18 cellular contexts compared by ENCODE assay signal in genomic region chr16:57477531-57478202, GRCh38. TPM values are rescaled to one million over a fixed set of nuclear protein-coding genes. Genes with fewer than 3 reads are reported as not detected.
DNase-seq lines count a peak whose midpoint lies in the region; ATAC-seq, FAIRE-seq and TF ChIP-seq lines count a peak whose summit lies in the region.
"Had no signal": no experiment of that assay in that cellular context is flagged by ENCODE, and none has a peak within 500 bp of the region (broad histone marks: within the 10 kb centered on the region; RNA-seq: fewer than 3 reads in every experiment).

No MANE protein-coding gene starts in this region.

- H3K18ac ChIP-seq in mesendoderm (ENCODE audit: low read length), result no peak overlapping the region

- H2AFZ ChIP-seq in smooth muscle cell (ENCODE audit: low read depth), result no peak overlapping the region

- H3K4me3 Mint-ChIP-seq in Caco-2 (ENCODE audit: unreplicated experiment), result peak overlapping the region; percentile 89
- no peak overlapping the region for H3K4me3 Mint-ChIP-seq in WTC11
- no peak overlapping the region for H3K4me3 Mint-ChIP-seq in activated CD4-positive, alpha-beta memory T cell treated with anti-CD3 and anti-CD28 coated beads, Interleukin-2, amount 10 ng/mL, durations not matched to agents 7 days and 5 days
- H3K4me3 Mint-ChIP-seq: activated naive CD8-positive, alpha-beta T cell treated with anti-CD3 and anti-CD28 coated beads for 36 hours had no signal

- POLR2A ChIA-PET in A549 (lab: Yijun Ruan, JAX) (interaction anchor here (1.3 kb wide), 1 partner anchor 15 kb away, joined by 4 read pairs; the partner anchor contains the start of gene POLR2C), Caco-2 (lab: Charles Lee) (no interaction called here), WTC11 (lab: Charles Lee) (no interaction called here)
- POLR2A ChIA-PET in activated CD4-positive, alpha-beta memory T cell treated with anti-CD3 and anti-CD28 coated beads, Interleukin-2, amount 10 ng/mL, durations not matched to agents 7 days and 5 days (lab: Charles Lee), result no interaction called here

- H4K20me1 ChIP-seq in smooth muscle cell (ENCODE audit: low read depth), result peaks cover 65% of the 10 kb centered on the region

- peak overlapping the region; percentile 96 to 98 for H3K27ac ChIP-seq in A549
- H3K27ac ChIP-seq in mesendoderm (ENCODE audit: low read depth, low read length), result no peak overlapping the region
- no peak overlapping the region for H3K27ac ChIP-seq in smooth muscle cell (ENCODE audit: low read depth)

- no peak for FAIRE-seq in A549 (lab: Jason Lieb, UNC)

- no peak overlapping the region for H2BK5ac ChIP-seq in mesendoderm (ENCODE audit: low read length)

- no peak overlapping the region for H2BK15ac ChIP-seq in mesendoderm (replicated peaks; ENCODE audit: low read depth)

- H3K4me3 ChIP-seq in A549, result peak overlapping the region; percentile 48; the same call in 1 of the 3 replicates
- no peak overlapping the region for H3K4me3 ChIP-seq in Caco-2 (ENCODE audit: low read depth, low read length)
- H3K4me3 ChIP-seq in mesendoderm (ENCODE audit: low read length), result no peak overlapping the region
- no peak overlapping the region for H3K4me3 ChIP-seq in smooth muscle cell

- no peaks in the 10 kb centered on the region for H3K27me3 Mint-ChIP-seq in Caco-2 (ENCODE audit: insufficient read depth, unreplicated experiment)
- H3K27me3 Mint-ChIP-seq in WTC11 (ENCODE audit: low read depth), result peaks cover 6% of the 10 kb centered on the region
- H3K27me3 Mint-ChIP-seq in activated CD4-positive, alpha-beta memory T cell treated with anti-CD3 and anti-CD28 coated beads, Interleukin-2, amount 10 ng/mL, durations not matched to agents 7 days and 5 days, result no peaks in the 10 kb centered on the region
- H3K27me3 Mint-ChIP-seq: activated naive CD8-positive, alpha-beta T cell treated with anti-CD3 and anti-CD28 coated beads for 36 hours had no signal

- intact Hi-C loops in Caco-2 (cut with micrococcal nuclease; ENCODE audit: unreplicated experiment), result no loop called here

- no peak for TF ChIP-seq EP300 in A549 (IDR thresholded peaks at IDR 0.05)

- H3K79me2 ChIP-seq in mesendoderm (ENCODE audit: control insufficient read depth, insufficient read depth, low read length) (no peaks in the 10 kb centered on the region), smooth muscle cell (ENCODE audit: low read depth) (peaks cover 53% of the 10 kb centered on the region)

- TF ChIP-seq POLR2A in A549 (IDR thresholded peaks at IDR 0.05; ENCODE audit: low read length), result no peak

- H3K4me1 ChIP-seq in A549, result peaks cover 91% of the 10 kb centered on the region
- H3K4me1 ChIP-seq in Caco-2, result peaks cover 43% of the 10 kb centered on the region
- peaks cover 8% of the 10 kb centered on the region for H3K4me1 ChIP-seq in mesendoderm (ENCODE audit: control insufficient read depth, low read depth, low read length)
- H3K4me1 ChIP-seq in smooth muscle cell (ENCODE audit: low read depth), result peaks cover 30% of the 10 kb centered on the region

- H2BK120ac ChIP-seq in mesendoderm (ENCODE audit: low read depth, low read length), result no peak overlapping the region

- TF ChIP-seq CTCF in A549 (IDR thresholded peaks at IDR 0.05) (no peak), Caco-2 (IDR thresholded peaks at IDR 0.05; ENCODE audit: insufficient read depth in 1 of 2, low read depth in 1 of 2, low read length in 1 of 2, severe bottlenecking in 1 of 2, unreplicated experiment in 1 of 2) (no peak), WTC11 (IDR thresholded peaks at IDR 0.05) (no peak), smooth muscle cell (IDR thresholded peaks at IDR 0.05; ENCODE audit: borderline replicate concordance, insufficient read depth, poor library complexity, severe bottlenecking) (no peak)

- H3K9me3 ChIP-seq in A549 (no peaks in the 10 kb centered on the region), Caco-2 (no peaks in the 10 kb centered on the region), smooth muscle cell (replicated peaks; ENCODE audit: low read depth) (no peaks in the 10 kb centered on the region)
- H3K9me3 ChIP-seq: left ventricle myocardium inferior had no signal

- H3F3A ChIP-seq in smooth muscle cell (ENCODE audit: low read depth), result peaks cover 14% of the 10 kb centered on the region

- H2AK5ac ChIP-seq in mesendoderm (ENCODE audit: low read length), result no peak overlapping the region

- 61% methylated on average over 6 of the region's 9 CpGs for WGBS in A549 (ENCODE audit: missing lambda C conversion rate)
- WGBS in mesendoderm (ENCODE audit: extremely low coverage, insufficient coverage, low lambda C conversion rate), result no CpG with 5 or more reads among the region's 9 CpGs
- WGBS in smooth muscle cell (ENCODE audit: low lambda C conversion rate), result 51% methylated on average over 9 of the region's 9 CpGs

- H4K8ac ChIP-seq in mesendoderm (ENCODE audit: low read depth, low read length), result no peak overlapping the region

- no TSS peak for BruUV-seq in Caco-2 (replicated peaks; lab: Mats Ljungman, UMichigan)

- H3K4me2 ChIP-seq in A549 (peak overlapping the region; percentile 93), mesendoderm (ENCODE audit: low read length) (no peak overlapping the region), smooth muscle cell (no peak overlapping the region)

- no peaks in the 10 kb centered on the region for H3K79me1 ChIP-seq in mesendoderm (ENCODE audit: low read length)

- peaks cover 38% of the 10 kb centered on the region for H3K4me1 Mint-ChIP-seq in Caco-2 (ENCODE audit: low read depth, unreplicated experiment)
- peaks cover 58% of the 10 kb centered on the region for H3K4me1 Mint-ChIP-seq in WTC11
- H3K4me1 Mint-ChIP-seq in activated CD4-positive, alpha-beta memory T cell treated with anti-CD3 and anti-CD28 coated beads, Interleukin-2, amount 10 ng/mL, durations not matched to agents 7 days and 5 days, result peaks cover 18% of the 10 kb centered on the region

- H3K56ac ChIP-seq in mesendoderm (ENCODE audit: low read length), result no peak overlapping the region

- H3K36me3 Mint-ChIP-seq in Caco-2 (ENCODE audit: insufficient read depth, unreplicated experiment) (peaks cover 57% of the 10 kb centered on the region), WTC11 (0 out of 2 replicates have a peak, but pooled peaks cover 2% of the 10 kb centered on the region)
- H3K36me3 Mint-ChIP-seq in activated CD4-positive, alpha-beta memory T cell treated with anti-CD3 and anti-CD28 coated beads, Interleukin-2, amount 10 ng/mL, durations not matched to agents 7 days and 5 days (ENCODE audit: low read depth), result no peaks in the 10 kb centered on the region
- H3K36me3 Mint-ChIP-seq: naive B cell had no signal

- no peak overlapping the region for H3K23ac ChIP-seq in mesendoderm (ENCODE audit: low read length)

- no peak overlapping the region for H3K27ac Mint-ChIP-seq in Caco-2 (ENCODE audit: unreplicated experiment)
- no peak overlapping the region for H3K27ac Mint-ChIP-seq in WTC11
- no peak overlapping the region for H3K27ac Mint-ChIP-seq in activated CD4-positive, alpha-beta memory T cell treated with anti-CD3 and anti-CD28 coated beads, Interleukin-2, amount 10 ng/mL, durations not matched to agents 7 days and 5 days
- H3K27ac Mint-ChIP-seq: activated naive CD8-positive, alpha-beta T cell treated with anti-CD3 and anti-CD28 coated beads for 36 hours had no signal

- no peak overlapping the region for H3K4ac ChIP-seq in mesendoderm (ENCODE audit: low read depth, low read length)

- no peak overlapping the region for H4K5ac ChIP-seq in mesendoderm (ENCODE audit: low read length)

- CTCF ChIA-PET in A549 (lab: Yijun Ruan, JAX), result interaction anchor here (1.8 to 8.4 kb wide), 4 partner anchors 9 to 59 kb away, joined by 6 to 70 read pairs (median 46); partner anchors contain the start of genes DOK4 and POLR2C
- CTCF ChIA-PET in Caco-2 (lab: Charles Lee), result no interaction called here
- CTCF ChIA-PET in WTC11 (lab: Charles Lee), result interaction anchor here (1.4 to 8.2 kb wide), 8 partner anchors 15 to 61 kb away, joined by 5 to 80 read pairs (median 12); partner anchors contain the start of genes CIAPIN1, COQ9 and POLR2C
- CTCF ChIA-PET in activated CD4-positive, alpha-beta memory T cell treated with anti-CD3 and anti-CD28 coated beads, Interleukin-2, amount 10 ng/mL, durations not matched to agents 7 days and 5 days (lab: Charles Lee), result interaction anchor here (0.5 to 1.6 kb wide), 2 partner anchors 15 to 173 kb away, joined by 4 read pairs; partner anchors contain the start of gene POLR2C

- H3K9me3 Mint-ChIP-seq in Caco-2 (ENCODE audit: unreplicated experiment) (no peaks in the 10 kb centered on the region), WTC11 (no peaks in the 10 kb centered on the region)
- no peaks in the 10 kb centered on the region for H3K9me3 Mint-ChIP-seq in activated CD4-positive, alpha-beta memory T cell treated with anti-CD3 and anti-CD28 coated beads, Interleukin-2, amount 10 ng/mL, durations not matched to agents 7 days and 5 days
- H3K9me3 Mint-ChIP-seq: activated naive CD8-positive, alpha-beta T cell treated with anti-CD3 and anti-CD28 coated beads for 36 hours; naive B cell had no signal

- no peak for ATAC-seq in A549
- ATAC-seq in WTC11, result no peak

- H3K27me3 ChIP-seq in Caco-2 (replicated peaks; ENCODE audit: control insufficient read depth, insufficient read depth, low read length) (no peaks in the 10 kb centered on the region), mesendoderm (ENCODE audit: insufficient read depth, low read length, poor library complexity) (no peaks in the 10 kb centered on the region), smooth muscle cell (ENCODE audit: low read depth) (no peaks in the 10 kb centered on the region)

- H3K36me3 ChIP-seq in Caco-2 (ENCODE audit: control insufficient read depth, insufficient read depth, low read length) (peaks cover 18% of the 10 kb centered on the region), mesendoderm (ENCODE audit: control insufficient read depth, insufficient read depth, low read length) (peaks cover 2% of the 10 kb centered on the region), smooth muscle cell (ENCODE audit: low read depth) (no peaks in the 10 kb centered on the region)

- no peak overlapping the region for H3K9ac ChIP-seq in mesendoderm (ENCODE audit: low read length)
- H3K9ac ChIP-seq in smooth muscle cell (ENCODE audit: low read depth), result no peak overlapping the region

- no peak for TF ChIP-seq RAD21 in A549 (conservative IDR thresholded peaks at IDR 0.05 in 1 of 2, IDR thresholded peaks at IDR 0.05 in 1 of 2)

- DNase-seq in A549 (ENCODE audit: low read depth in 1 of 2, low spot score in 1 of 2) (no peak), Caco-2 (peak in 1 of 2 experiments; percentile 29), WTC11 (ENCODE audit: low spot score) (peak; percentile 44), mesendoderm (peak; percentile 64), smooth muscle cell (lab: John Stamatoyannopoulos, UW; ENCODE audit: unreplicated experiment) (no peak), SW480 (ENCODE audit: low spot score) (no peak), UCSD-AML1 (lab: John Stamatoyannopoulos, UW; ENCODE audit: unreplicated experiment) (no peak)
- no peak for DNase-seq in activated CD4-positive, alpha-beta memory T cell treated with anti-CD3 and anti-CD28 coated beads, Interleukin-2, amount 10 ng/mL, durations not matched to agents 7 days and 5 days
- DNase-seq: activated CD4-positive, alpha-beta T cell treated with anti-CD3 and anti-CD28 coated beads for 4 hours; activated naive CD8-positive, alpha-beta T cell treated with anti-CD3 and anti-CD28 coated beads for 36 hours; activated T-cell treated with anti-CD3 and anti-CD28 coated beads for 4 hours; AML-193; DMS 273 treated with DMSO at 0.1 percent for 48 hours; effector CD4-positive, alpha-beta T cell; left ventricle myocardium inferior; naive B cell; NCI-H2029; Right ventricle myocardium superior had no signal

RNA-seq across cellular contexts. Expression of gene DOK4, which starts 8.6 kb away (rescaled TPM):
- polyA plus RNA-seq in A549 (2011; rRNA removed), result 85.4 and 93.2 TPM in 2 replicates
- polyA plus RNA-seq in A549 (2012; cell fraction: cytosol; rRNA removed), result 76.5 and 94.3 TPM in 2 replicates
- 99.2 and 102 TPM in 2 replicates for polyA plus RNA-seq in A549 (2012; cell fraction: nucleus; rRNA removed)
- polyA plus RNA-seq in A549 (2017; fragmentation: RNase III; extraction: RNeasy Plus Mini Kit Qiagen cat#74134 plus additional on column Dnase treatment), result 51.9 to 70.3 TPM (median 65.2 TPM) in 3 replicates
- 103 and 109 TPM in 2 replicates for polyA minus RNA-seq in A549 (2011; rRNA and poly(A)+ RNA removed)
- total RNA-seq in Caco-2 (2022), result 111 and 122 TPM in 2 replicates
- 21.8 to 25.0 TPM (median 21.9 TPM) in 3 replicates for total RNA-seq in WTC11 (2021)
- 7.1 TPM for polyA plus RNA-seq in mesendoderm (2013, experiment 1 of 2)
- polyA plus RNA-seq in mesendoderm (2013, experiment 2 of 2), result 6.5 TPM
- 1 to 10 TPM; 2.5 to 3.4 TPM for total RNA-seq in activated CD4-positive, alpha-beta memory T cell treated with anti-CD3 and anti-CD28 coated beads, Interleukin-2, amount 10 ng/mL, durations not matched to agents 7 days and 5 days
- total RNA-seq in smooth muscle cell, result 36.5 and 43.5 TPM in 2 replicates
- polyA plus RNA-seq in smooth muscle cell, result 73.6 and 95.6 TPM in 2 replicates

RNA-seq across cellular contexts. Expression of gene POLR2C, which starts 15.2 kb away (rescaled TPM):
- 229 and 259 TPM in 2 replicates for polyA plus RNA-seq in A549 (2011; rRNA removed)
- polyA plus RNA-seq in A549 (2012; cell fraction: cytosol; rRNA removed), result 181 and 221 TPM in 2 replicates
- polyA plus RNA-seq in A549 (2012; cell fraction: nucleus; rRNA removed), result 135 and 142 TPM in 2 replicates
- 141 to 148 TPM (median 146 TPM) in 3 replicates for polyA plus RNA-seq in A549 (2017; fragmentation: RNase III; extraction: RNeasy Plus Mini Kit Qiagen cat#74134 plus additional on column Dnase treatment)
- 327 and 401 TPM in 2 replicates for polyA minus RNA-seq in A549 (2011; rRNA and poly(A)+ RNA removed)
- total RNA-seq in Caco-2 (2022), result 100 and 102 TPM in 2 replicates
- 67.9 to 75.4 TPM (median 67.9 TPM) in 3 replicates for total RNA-seq in WTC11 (2021)
- polyA plus RNA-seq in mesendoderm (2013, experiment 1 of 2), result 60.5 TPM
- polyA plus RNA-seq in mesendoderm (2013, experiment 2 of 2), result 59.0 TPM
- 10 to 100 TPM; 47.8 to 48.8 TPM for total RNA-seq in activated CD4-positive, alpha-beta memory T cell treated with anti-CD3 and anti-CD28 coated beads, Interleukin-2, amount 10 ng/mL, durations not matched to agents 7 days and 5 days
- 60.9 and 90.0 TPM in 2 replicates for total RNA-seq in smooth muscle cell
- 58.0 and 67.3 TPM in 2 replicates for polyA plus RNA-seq in smooth muscle cell

RNA-seq across cellular contexts. Expression of gene COQ9, which starts 30.4 kb away (rescaled TPM):
- 109 and 130 TPM in 2 replicates for polyA plus RNA-seq in A549 (2011; rRNA removed)
- 91.1 and 99.7 TPM in 2 replicates for polyA plus RNA-seq in A549 (2012; cell fraction: cytosol; rRNA removed)
- polyA plus RNA-seq in A549 (2012; cell fraction: nucleus; rRNA removed), result 90.2 and 108 TPM in 2 replicates
- polyA plus RNA-seq in A549 (2017; fragmentation: RNase III; extraction: RNeasy Plus Mini Kit Qiagen cat#74134 plus additional on column Dnase treatment), result 46.2 to 48.0 TPM (median 47.2 TPM) in 3 replicates
- 81.0 and 97.4 TPM in 2 replicates for polyA minus RNA-seq in A549 (2011; rRNA and poly(A)+ RNA removed)
- 50.9 and 54.2 TPM in 2 replicates for total RNA-seq in Caco-2 (2022)
- 39.2 to 40.2 TPM (median 39.8 TPM) in 3 replicates for total RNA-seq in WTC11 (2021)
- polyA plus RNA-seq in mesendoderm (2013, experiment 1 of 2), result 19.8 TPM
- polyA plus RNA-seq in mesendoderm (2013, experiment 2 of 2), result 19.2 TPM
- 10 to 100 TPM; 28.5 to 29.0 TPM for total RNA-seq in activated CD4-positive, alpha-beta memory T cell treated with anti-CD3 and anti-CD28 coated beads, Interleukin-2, amount 10 ng/mL, durations not matched to agents 7 days and 5 days
- total RNA-seq in smooth muscle cell, result 34.7 and 38.1 TPM in 2 replicates
- polyA plus RNA-seq in smooth muscle cell, result 59.7 and 62.1 TPM in 2 replicates

RNA-seq across cellular contexts. Expression of gene CIAPIN1, which starts 30.5 kb away (rescaled TPM):
- 101 and 114 TPM in 2 replicates for polyA plus RNA-seq in A549 (2011; rRNA removed)
- polyA plus RNA-seq in A549 (2012; cell fraction: cytosol; rRNA removed), result 66.5 and 75.6 TPM in 2 replicates
- 49.6 and 75.2 TPM in 2 replicates for polyA plus RNA-seq in A549 (2012; cell fraction: nucleus; rRNA removed)
- polyA plus RNA-seq in A549 (2017; fragmentation: RNase III; extraction: RNeasy Plus Mini Kit Qiagen cat#74134 plus additional on column Dnase treatment), result 69.1 to 75.0 TPM (median 71.5 TPM) in 3 replicates
- 49.6 and 60.0 TPM in 2 replicates for polyA minus RNA-seq in A549 (2011; rRNA and poly(A)+ RNA removed)
- 98.3 and 103 TPM in 2 replicates for total RNA-seq in Caco-2 (2022)
- total RNA-seq in WTC11 (2021), result 85.9 to 94.7 TPM (median 87.9 TPM) in 3 replicates
- polyA plus RNA-seq in mesendoderm (2013, experiment 1 of 2), result 46.3 TPM
- 50.2 TPM for polyA plus RNA-seq in mesendoderm (2013, experiment 2 of 2)
- total RNA-seq in activated CD4-positive, alpha-beta memory T cell treated with anti-CD3 and anti-CD28 coated beads, Interleukin-2, amount 10 ng/mL, durations not matched to agents 7 days and 5 days, result 10 to 100 TPM; 35.8 to 36.1 TPM
- total RNA-seq in smooth muscle cell, result 36.6 and 39.5 TPM in 2 replicates
- 58.1 and 67.4 TPM in 2 replicates for polyA plus RNA-seq in smooth muscle cell

RNA-seq across cellular contexts. Expression of gene CCDC102A, which starts 58.7 kb away (rescaled TPM):
- polyA plus RNA-seq in A549 (2011; rRNA removed) (7.4 and 8.0 TPM in 2 replicates), A549 (2017; fragmentation: RNase III; extraction: RNeasy Plus Mini Kit Qiagen cat#74134 plus additional on column Dnase treatment) (7.6 to 8.5 TPM (median 8.3 TPM) in 3 replicates), smooth muscle cell (21.9 and 25.3 TPM in 2 replicates)
- 20.1 and 20.7 TPM in 2 replicates for polyA plus RNA-seq in A549 (2012; cell fraction: cytosol; rRNA removed)
- polyA plus RNA-seq in A549 (2012; cell fraction: nucleus; rRNA removed), result 18.4 and 19.5 TPM in 2 replicates
- 3.5 and 4.0 TPM in 2 replicates for polyA minus RNA-seq in A549 (2011; rRNA and poly(A)+ RNA removed)
- total RNA-seq in Caco-2 (2022) (9.1 and 11.8 TPM in 2 replicates), WTC11 (2021) (5.2 to 7.1 TPM (median 6.8 TPM) in 3 replicates), smooth muscle cell (10.8 and 13.4 TPM in 2 replicates)
- 2.0 TPM for polyA plus RNA-seq in mesendoderm (2013, experiment 1 of 2)
- 1.8 TPM for polyA plus RNA-seq in mesendoderm (2013, experiment 2 of 2)
- total RNA-seq in activated CD4-positive, alpha-beta memory T cell treated with anti-CD3 and anti-CD28 coated beads, Interleukin-2, amount 10 ng/mL, durations not matched to agents 7 days and 5 days, result 1 to 10 TPM; 9.1 to 9.7 TPM

Comparison
In these comparisons a context has a peak if more than half of its experiments do, and no peak if none do; other contexts are left out.
1. DNase-seq: peak in WTC11 (single experiment) and mesendoderm (single experiment); none in A549 (0 of 2), activated CD4-positive, alpha-beta memory T cell treated with anti-CD3 and anti-CD28 coated beads, Interleukin-2, amount 10 ng/mL, durations not matched to agents 7 days and 5 days (single experiment), smooth muscle cell (single experiment), SW480 (single experiment) and UCSD-AML1 (single experiment).
2. H3K27ac ChIP-seq: peak in A549 (2 of 2); none in mesendoderm (single experiment) and smooth muscle cell (single experiment).